Comparison of ENCODE assay signal across 1 cellular context in genomic region chr6:104184036-104184435, GRCh38.
TF ChIP-seq lines count a peak whose summit lies in the region.

No MANE protein-coding gene starts in this region.

TF ChIP-seq in H1, 55 proteins besides CTCF, POLR2A, EP300 and RAD21:
- no peak for TF ChIP-seq RXRA (IDR thresholded peaks at IDR 0.05; ENCODE audit: insufficient read depth, low read depth, low read length)
- no peak for TF ChIP-seq ATF2 (IDR thresholded peaks at IDR 0.05; ENCODE audit: low read length)
- TF ChIP-seq KDM1A (IDR thresholded peaks at IDR 0.05; ENCODE audit: borderline replicate concordance, low read length), result no peak
- TF ChIP-seq TAF7 (optimal IDR thresholded peaks at IDR 0.05; ENCODE audit: borderline replicate concordance, low read depth, low read length), result no peak
- TF ChIP-seq NRF1 (IDR thresholded peaks at IDR 0.05; ENCODE audit: low read depth, low read length), result no peak
- TF ChIP-seq KDM4A (IDR thresholded peaks at IDR 0.05; ENCODE audit: low read depth, low read length, severe bottlenecking), result no peak
- no peak for TF ChIP-seq BCL11A (IDR thresholded peaks at IDR 0.05; ENCODE audit: low read depth in 2 of 2, low read length in 2 of 2)
- TF ChIP-seq SUZ12 (IDR thresholded peaks at IDR 0.05; ENCODE audit: low read length), result no peak
- TF ChIP-seq SIN3A (conservative IDR thresholded peaks at IDR 0.05 in 1 of 2, IDR thresholded peaks at IDR 0.05 in 1 of 2; ENCODE audit: low read depth in 1 of 2, low read length in 2 of 2), result no peak
- no peak for TF ChIP-seq CEBPB (IDR thresholded peaks at IDR 0.05; ENCODE audit: low read depth, low read length)
- no peak for TF ChIP-seq GABPA (IDR thresholded peaks at IDR 0.05; ENCODE audit: borderline replicate concordance, insufficient read depth, low read length)
- no peak for TF ChIP-seq BRCA1 (IDR thresholded peaks at IDR 0.05; ENCODE audit: low read depth, low read length)
- no peak for TF ChIP-seq NANOG (IDR thresholded peaks at IDR 0.05; ENCODE audit: insufficient read depth, low read depth, low read length, poor library complexity, severe bottlenecking)
- no peak for TF ChIP-seq SP1 (IDR thresholded peaks at IDR 0.05; ENCODE audit: low read depth, low read length)
- TF ChIP-seq HDAC2 (IDR thresholded peaks at IDR 0.05; ENCODE audit: borderline replicate concordance in 1 of 2, low read depth in 2 of 2, low read length in 2 of 2), result no peak
- no peak for TF ChIP-seq RNF2 (IDR thresholded peaks at IDR 0.05; ENCODE audit: borderline replicate concordance, low read depth, low read length, missing control alignments, poor library complexity, severe bottlenecking)
TF ChIP-seq in H1: peak in this region for 0.
